In the genomic region with DNA sequence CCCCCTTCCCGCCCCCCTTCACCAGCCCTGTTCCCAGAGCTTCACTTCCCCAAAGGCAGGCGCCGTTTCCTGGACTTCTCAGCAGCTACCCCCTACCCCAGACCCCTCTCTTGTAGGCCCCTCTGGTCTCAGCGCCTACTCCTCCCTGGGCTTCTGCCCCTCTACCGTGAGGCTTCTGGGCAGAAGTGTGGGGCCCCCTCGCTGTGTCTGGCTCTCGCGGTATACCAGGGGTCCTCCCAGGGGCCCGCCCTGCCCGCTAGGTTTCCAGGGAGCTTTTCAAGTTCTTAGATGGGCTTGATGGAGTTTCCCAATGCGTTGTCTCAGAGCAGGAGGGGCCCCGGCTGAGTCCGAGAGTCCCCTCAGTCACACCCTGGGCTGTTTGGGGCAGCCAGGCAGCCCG, we compare ENCODE assay signal across 9 cellular contexts.
A peak's percentile ranks its signal among the peaks of the same experiment; 100 is the strongest.
DNase-seq lines count a peak whose midpoint lies in the region; ATAC-seq and TF ChIP-seq lines count a peak whose summit lies in the region.
"Had no signal": no experiment of that assay in that cellular context is flagged by ENCODE, and none has a peak within 500 bp of the region (broad histone marks: within the 10 kb centered on the region; RNA-seq: fewer than 3 reads in every experiment).

No MANE protein-coding gene starts in this region.

- H3K18ac ChIP-seq in trophoblast cell (ENCODE audit: low read length) = peak overlapping the region; percentile 67

- peaks cover 33% of the 10 kb centered on the region for H3K79me1 ChIP-seq in trophoblast cell (ENCODE audit: low read length)

- peak overlapping the region; percentile 8 for H2BK5ac ChIP-seq in trophoblast cell (ENCODE audit: low read depth, low read length, poor library complexity)

- peak overlapping the region; percentile 67 for H4K91ac ChIP-seq in trophoblast cell (ENCODE audit: low read depth, low read length)

- H3K4me2 ChIP-seq in BLaER1 = peak overlapping the region; percentile 95
- no peak overlapping the region for H3K4me2 ChIP-seq in fibroblast of lung (ENCODE audit: extremely low read depth, insufficient read depth, low read length)
- H3K4me2 ChIP-seq in trophoblast cell (ENCODE audit: low read length) = no peak overlapping the region

- H3K27ac ChIP-seq in BLaER1 = peak overlapping the region; percentile 93
- peak overlapping the region; percentile 58 for H3K27ac ChIP-seq in fibroblast of lung (ENCODE audit: insufficient read depth, low read length)
- no peak overlapping the region for H3K27ac ChIP-seq in trophoblast cell (ENCODE audit: low read depth, low read length)
- no peak overlapping the region for H3K27ac ChIP-seq in caudate nucleus (ENCODE audit: low read depth, low read length)

- no peaks in the 10 kb centered on the region for H3K36me3 Mint-ChIP-seq in WTC11

- H4K12ac ChIP-seq in trophoblast cell (ENCODE audit: low read depth, low read length) = no peak overlapping the region

- peak overlapping the region; percentile 29 for H2BK120ac ChIP-seq in trophoblast cell (ENCODE audit: insufficient read depth, low read length, poor library complexity)

- H3K9me3 Mint-ChIP-seq in WTC11 = no peaks in the 10 kb centered on the region

- H3K36me3 ChIP-seq in BLaER1 = peaks cover 19% of the 10 kb centered on the region
- peaks cover 23% of the 10 kb centered on the region for H3K36me3 ChIP-seq in NT2/D1 (ENCODE audit: insufficient read depth, insufficient read length, low read length)
- peaks cover 14% of the 10 kb centered on the region for H3K36me3 ChIP-seq in fibroblast of lung (ENCODE audit: control insufficient read depth, insufficient read depth, low read length)
- peaks cover 0 to 5% of the 10 kb centered on the region in 2 experiments for H3K36me3 ChIP-seq in trophoblast cell (ENCODE audit: control insufficient read depth in 1 of 2, insufficient read depth in 2 of 2, low read length in 2 of 2)

- WGBS in trophoblast cell (ENCODE audit: extremely low coverage, insufficient coverage, insufficient read length) = no CpG with 5 or more reads among the region's 14 CpGs

- H4K20me1 ChIP-seq in BLaER1 (peaks cover 66% of the 10 kb centered on the region), fibroblast of lung (ENCODE audit: control insufficient read depth, extremely low read depth, insufficient read depth, low read length) (no peaks in the 10 kb centered on the region)

- H2BK12ac ChIP-seq in trophoblast cell (ENCODE audit: low read length) = peak overlapping the region; percentile 59

- H3K27me3 Mint-ChIP-seq in WTC11 (ENCODE audit: low read depth) = no peaks in the 10 kb centered on the region

- H3K9ac ChIP-seq in BLaER1 (peak overlapping the region; percentile 83), NT2/D1 (ENCODE audit: insufficient read length, low read depth) (peak overlapping the region; percentile 62), fibroblast of lung (ENCODE audit: insufficient read depth, low read length) (no peak overlapping the region), trophoblast cell (ENCODE audit: low read length) (no peak overlapping the region)

- peak overlapping the region; percentile 57 for H2AK5ac ChIP-seq in trophoblast cell (ENCODE audit: low read length)

- H3K27ac Mint-ChIP-seq in WTC11 = no peak overlapping the region

- TF ChIP-seq CTCF in fibroblast of lung (conservative IDR thresholded peaks at IDR 0.05 in 1 of 2, IDR thresholded peaks at IDR 0.05 in 1 of 2; ENCODE audit: low read depth in 1 of 2, low read length in 2 of 2) = no peak
- TF ChIP-seq CTCF in WTC11 (IDR thresholded peaks at IDR 0.05) = no peak

- H3K4me3 ChIP-seq in BLaER1 = peak overlapping the region; percentile 65
- H3K4me3 ChIP-seq in NT2/D1 (ENCODE audit: insufficient read length, low read depth) = no peak overlapping the region
- H3K4me3 ChIP-seq in fibroblast of lung (replicated peaks in 1 of 4; ENCODE audit: control extremely low read depth in 1 of 4, insufficient read depth in 1 of 4, low read depth in 3 of 4, low read length in 4 of 4) = no peak overlapping the region
- no peak overlapping the region for H3K4me3 ChIP-seq in trophoblast cell (ENCODE audit: low read depth, low read length)

- H3K27me3 ChIP-seq in BLaER1 (no peaks in the 10 kb centered on the region), NT2/D1 (ENCODE audit: insufficient read depth, insufficient read length) (no peaks in the 10 kb centered on the region), fibroblast of lung (ENCODE audit: control insufficient read depth, insufficient read depth, low read length) (no peaks in the 10 kb centered on the region), trophoblast cell (ENCODE audit: insufficient read depth, low read length) (no peaks in the 10 kb centered on the region)

- CTCF ChIA-PET in WTC11 (lab: Charles Lee) = interaction anchor here (0.6 to 2.0 kb wide), 5 partner anchors 12 to 570 kb away, joined by 3 to 8 read pairs (median 4); a partner anchor contains a TSS

- POLR2A ChIA-PET in WTC11 (lab: Charles Lee) = no interaction called here

- no peak overlapping the region for H3K4me3 Mint-ChIP-seq in WTC11

- DNase-seq in NT2/D1 (ENCODE audit: low read depth, low spot score) (no peak), fibroblast of lung (ENCODE audit: low read depth in 2 of 2) (no peak), trophoblast cell (no peak), NCI-H128 (lab: John Stamatoyannopoulos, UW; ENCODE audit: unreplicated experiment) (no peak), WTC11 (ENCODE audit: low spot score) (no peak), caudate nucleus (lab: John Stamatoyannopoulos, UW) (no peak)
- DNase-seq: NCI-H2029 treated with DMSO at 0.1 percent for 48 hours had no signal

- H3K9me3 ChIP-seq in BLaER1 (no peaks in the 10 kb centered on the region), NT2/D1 (ENCODE audit: insufficient read depth, low read length) (no peaks in the 10 kb centered on the region), fibroblast of lung (ENCODE audit: control insufficient read depth, insufficient read depth, low read depth, low read length) (no peaks in the 10 kb centered on the region), trophoblast cell (ENCODE audit: insufficient read depth, low read depth, low read length) (peaks cover 1% of the 10 kb centered on the region)

- H3K14ac ChIP-seq in trophoblast cell (ENCODE audit: low read length) = peak overlapping the region; percentile 58

- ATAC-seq in WTC11 (no peak), HG03175 (IDR thresholded peaks at IDR 0.05; ENCODE audit: unreplicated experiment) (no peak)

- peaks cover 97% of the 10 kb centered on the region for H3K4me1 ChIP-seq in BLaER1
- peaks cover 62% of the 10 kb centered on the region for H3K4me1 ChIP-seq in NT2/D1 (ENCODE audit: insufficient read depth, insufficient read length)
- peaks cover 62% of the 10 kb centered on the region for H3K4me1 ChIP-seq in fibroblast of lung (ENCODE audit: control insufficient read depth, extremely low read depth, insufficient read depth, low read length)
- peaks cover 69 to 72% of the 10 kb centered on the region in 2 experiments for H3K4me1 ChIP-seq in trophoblast cell (ENCODE audit: control insufficient read depth in 1 of 2, insufficient read depth in 2 of 2, low read length in 2 of 2)

- H3K4me1 Mint-ChIP-seq in WTC11 = peaks cover 84% of the 10 kb centered on the region

- H2AFZ ChIP-seq in fibroblast of lung (ENCODE audit: low read length) (no peak overlapping the region), trophoblast cell (ENCODE audit: insufficient read depth, low read length, poor library complexity) (no peak overlapping the region)

- H3K23ac ChIP-seq in trophoblast cell (ENCODE audit: low read length) = no peak overlapping the region

- peaks cover 86% of the 10 kb centered on the region for H3K79me2 ChIP-seq in fibroblast of lung (ENCODE audit: control insufficient read depth, insufficient read depth, low read length)
- H3K79me2 ChIP-seq in trophoblast cell (ENCODE audit: control insufficient read depth, insufficient read depth, low read length, poor library complexity) = peaks cover 8% of the 10 kb centered on the region

- no peak overlapping the region for H4K8ac ChIP-seq in trophoblast cell (ENCODE audit: low read depth, low read length)

- peak overlapping the region; percentile 61 for H3K4ac ChIP-seq in trophoblast cell (ENCODE audit: low read depth, low read length)

TF ChIP-seq in WTC11, 78 proteins besides CTCF, POLR2A, EP300 and RAD21 (continues in another document):
- no peak for TF ChIP-seq ZNF671 (CRISPR knock-in tag; IDR thresholded peaks at IDR 0.05)
- no peak for TF ChIP-seq IRF2 (CRISPR knock-in tag; IDR thresholded peaks at IDR 0.05; ENCODE audit: borderline replicate concordance, low read depth)
- TF ChIP-seq ZNF396 (CRISPR knock-in tag; IDR thresholded peaks at IDR 0.05; ENCODE audit: borderline replicate concordance) = no peak
- TF ChIP-seq, protein P1, sequence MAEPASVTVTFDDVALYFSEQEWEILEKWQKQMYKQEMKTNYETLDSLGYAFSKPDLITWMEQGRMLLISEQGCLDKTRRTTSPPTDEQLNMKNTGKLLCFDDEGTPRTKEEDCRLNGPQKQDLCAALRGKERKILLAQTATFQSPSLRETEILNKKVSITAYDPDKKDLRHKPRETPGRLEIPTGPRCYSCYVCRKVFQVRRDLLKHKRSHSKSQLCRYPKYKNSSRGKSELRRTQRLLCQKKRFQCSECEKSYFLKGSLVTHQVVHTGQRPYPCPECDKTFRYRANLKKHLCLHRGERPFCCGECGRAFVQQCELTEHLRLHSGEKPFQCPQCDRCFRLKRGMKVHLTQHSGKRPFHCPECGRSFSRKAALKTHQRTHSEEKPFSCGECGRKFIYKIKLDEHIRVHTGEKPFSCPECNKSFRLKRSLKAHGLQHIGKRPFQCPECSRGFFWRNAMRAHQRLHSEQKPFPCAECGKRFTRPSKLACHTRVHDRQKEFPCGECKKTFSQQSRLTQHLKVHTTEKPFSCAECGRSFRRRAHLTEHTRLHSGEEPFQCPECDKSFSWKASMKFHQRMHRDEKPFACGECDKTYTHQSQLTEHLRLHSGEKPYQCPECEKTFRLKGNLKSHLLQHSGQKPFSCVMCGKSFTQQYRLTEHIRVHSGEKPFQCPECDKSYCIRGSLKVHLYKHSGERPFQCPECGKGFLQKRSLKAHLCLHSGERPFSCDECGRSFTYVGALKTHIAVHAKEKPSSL (CRISPR knock-in tag; conservative IDR thresholded peaks at IDR 0.05) = no peak

Comparison
In these comparisons a context has a peak if more than half of its experiments do, and no peak if none do; other contexts are left out.
1. H3K27ac ChIP-seq: peak in BLaER1 (single experiment) and fibroblast of lung (single experiment); none in trophoblast cell (single experiment) and caudate nucleus (single experiment).
2. H3K9ac ChIP-seq: peak in BLaER1 (single experiment) and NT2/D1 (single experiment); none in fibroblast of lung (single experiment) and trophoblast cell (single experiment).